In the genomic region with DNA sequence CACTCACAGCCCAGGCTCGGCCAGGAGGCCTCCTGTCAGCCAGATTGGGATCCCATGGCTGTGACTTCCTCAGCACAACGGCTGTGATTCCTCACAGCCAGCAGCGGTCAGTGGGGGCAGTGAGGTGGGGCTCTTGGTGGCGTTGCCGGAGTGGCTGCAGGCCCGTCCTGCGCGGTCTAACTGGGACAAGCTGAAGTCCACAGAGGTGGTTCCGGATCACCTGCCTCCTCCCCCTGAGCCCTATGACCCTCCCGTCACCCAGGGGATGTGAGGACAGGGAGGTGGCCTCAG, we compare ENCODE assay signal across 1 cellular context.
TF ChIP-seq lines count a peak whose summit lies in the region.

No MANE protein-coding gene starts in this region.

TF ChIP-seq in H1, 55 proteins besides CTCF, POLR2A, EP300 and RAD21:
- TF ChIP-seq CREB1 (IDR thresholded peaks at IDR 0.05), result no peak
- no peak for TF ChIP-seq GABPA (IDR thresholded peaks at IDR 0.05; ENCODE audit: borderline replicate concordance, insufficient read depth, low read length)
- no peak for TF ChIP-seq RXRA (IDR thresholded peaks at IDR 0.05; ENCODE audit: insufficient read depth, low read depth, low read length)
- no peak for TF ChIP-seq SIX5 (IDR thresholded peaks at IDR 0.05; ENCODE audit: low read depth, low read length)
- TF ChIP-seq SP2 (IDR thresholded peaks at IDR 0.05; ENCODE audit: low read length), result no peak
- no peak for TF ChIP-seq EGR1 (IDR thresholded peaks at IDR 0.05; ENCODE audit: borderline replicate concordance, low read depth, low read length)
- no peak for TF ChIP-seq ZNF274 (IDR thresholded peaks at IDR 0.05; ENCODE audit: borderline replicate concordance, extremely low read depth, low read length)
- no peak for TF ChIP-seq BACH1 (IDR thresholded peaks at IDR 0.05; ENCODE audit: low read length)
- no peak for TF ChIP-seq POLR2AphosphoS5 (IDR thresholded peaks at IDR 0.05; ENCODE audit: low read depth, low read length)
- TF ChIP-seq ASH2L (IDR thresholded peaks at IDR 0.05; ENCODE audit: low read length), result no peak
- no peak for TF ChIP-seq CBX5 (IDR thresholded peaks at IDR 0.05; ENCODE audit: low read depth, low read length)
- TF ChIP-seq HDAC2 (IDR thresholded peaks at IDR 0.05; ENCODE audit: borderline replicate concordance in 1 of 2, low read depth in 2 of 2, low read length in 2 of 2), result no peak
- no peak for TF ChIP-seq YY1 (IDR thresholded peaks at IDR 0.05; ENCODE audit: low read depth, low read length)
- no peak for TF ChIP-seq TCF12 (IDR thresholded peaks at IDR 0.05; ENCODE audit: low read depth, low read length)
